1 cellular context compared by ENCODE assay signal in genomic region chr1:220301630-220302029, GRCh38.
TF ChIP-seq lines count a peak whose summit lies in the region.

No MANE protein-coding gene starts in this region.

TF ChIP-seq in K562, 482 proteins besides CTCF, POLR2A, EP300 and RAD21 (continued from another document):
- no peak for TF ChIP-seq FOXM1 (IDR thresholded peaks at IDR 0.05; ENCODE audit: low read depth)
- TF ChIP-seq FOXM1 (CRISPR knock-in tag; IDR thresholded peaks at IDR 0.05; ENCODE audit: low read depth): no peak
- TF ChIP-seq XRCC5 (IDR thresholded peaks at IDR 0.05; ENCODE audit: low read depth, low read length): no peak
- TF ChIP-seq ZNF785 (CRISPR knock-in tag; IDR thresholded peaks at IDR 0.05): no peak
- no peak for TF ChIP-seq MYBL2 (IDR thresholded peaks at IDR 0.05; ENCODE audit: low read depth)
- no peak for TF ChIP-seq MYBL2 (CRISPR knock-in tag; IDR thresholded peaks at IDR 0.05; ENCODE audit: borderline replicate concordance)
- no peak for TF ChIP-seq USF1 (CRISPR knock-in tag; IDR thresholded peaks at IDR 0.05)
- no peak for TF ChIP-seq HNRNPK (IDR thresholded peaks at IDR 0.05; ENCODE audit: low read depth, low read length, poor library complexity, severe bottlenecking)
- TF ChIP-seq CBX2 (IDR thresholded peaks at IDR 0.05; ENCODE audit: insufficient read depth, low read length, poor library complexity, severe bottlenecking): no peak
- no peak for TF ChIP-seq ILF3 (IDR thresholded peaks at IDR 0.05; ENCODE audit: borderline replicate concordance)
- TF ChIP-seq PML (IDR thresholded peaks at IDR 0.05; ENCODE audit: low read length): no peak
- TF ChIP-seq NCOR1 (IDR thresholded peaks at IDR 0.05): no peak
- no peak for TF ChIP-seq ZNF354B (CRISPR knock-in tag; IDR thresholded peaks at IDR 0.05)
- TF ChIP-seq JUND (IDR thresholded peaks at IDR 0.05; ENCODE audit: borderline replicate concordance, low read depth, low read length): no peak
- TF ChIP-seq JUND (tag; IDR thresholded peaks at IDR 0.05; ENCODE audit: borderline replicate concordance, low read depth, low read length): no peak
- TF ChIP-seq TARDBP (IDR thresholded peaks at IDR 0.05): no peak
- no peak for TF ChIP-seq ZNF740 (CRISPR knock-in tag; IDR thresholded peaks at IDR 0.05)
- no peak for TF ChIP-seq ZNF740 (tag; IDR thresholded peaks at IDR 0.05)
- TF ChIP-seq MAFG (tag; conservative IDR thresholded peaks at IDR 0.05): no peak
- TF ChIP-seq KDM4B (IDR thresholded peaks at IDR 0.05; ENCODE audit: borderline replicate concordance in 2 of 2, low read depth in 1 of 2): no peak
- no peak for TF ChIP-seq ATF6 (CRISPR knock-in tag; IDR thresholded peaks at IDR 0.05)
- TF ChIP-seq MECOM (CRISPR knock-in tag; IDR thresholded peaks at IDR 0.05): no peak
- no peak for TF ChIP-seq MTA2 (IDR thresholded peaks at IDR 0.05; ENCODE audit: low read depth)
- TF ChIP-seq MCM2 (IDR thresholded peaks at IDR 0.05; ENCODE audit: low read depth): no peak
- no peak for TF ChIP-seq ZNF239 (CRISPR knock-in tag; IDR thresholded peaks at IDR 0.05)
- TF ChIP-seq NBN (IDR thresholded peaks at IDR 0.05; ENCODE audit: low read depth): no peak
- TF ChIP-seq PTTG1 (tag; IDR thresholded peaks at IDR 0.05; ENCODE audit: low read depth): 0 out of 2 replicates have a peak, but pooled peaks have one; percentile 29
TF ChIP-seq in K562: peak in this region for 4.
